In genomic region chr9:127087836-127088235, GRCh38 we compare ENCODE assay signal across 25 cellular contexts. TPM values are rescaled to one million over a fixed set of nuclear protein-coding genes. Genes with fewer than 3 reads are reported as not detected.
"Had no signal": no experiment of that assay in that cellular context is flagged by ENCODE, and none has a peak within 500 bp of the region (broad histone marks: within the 10 kb centered on the region; RNA-seq: fewer than 3 reads in every experiment).

No MANE protein-coding gene starts in this region.

- H3K9me3 Mint-ChIP-seq: natural killer cell; neural crest cell; stimulated activated memory B cell treated with anti-CD40 and anti-IgM and Interleukin-4, amounts not matched to agents 10 μg/mL and 1 μg/mL and 100 μg/mL, for 72 hours had no signal

- H3K9me3 ChIP-seq: esophagus muscularis mucosa, gastroesophageal sphincter, heart left ventricle, lower lobe of right lung, neutrophil, psoas muscle, spleen, suprapubic skin, transverse colon had no signal

- H3K4me1 ChIP-seq: foreskin keratinocyte, parathyroid adenoma had no signal

- H3K4me3 ChIP-seq: dorsolateral prefrontal cortex, esophagus muscularis mucosa, gastroesophageal sphincter, heart left ventricle, hepatocyte, lower lobe of right lung, psoas muscle, skin epidermis, spleen, suprapubic skin, transverse colon had no signal

- H3K36me3 ChIP-seq: neutrophil, transverse colon had no signal

- H3K27me3 Mint-ChIP-seq: stimulated activated memory B cell treated with anti-CD40 and anti-IgM and Interleukin-4, amounts not matched to agents 10 μg/mL and 1 μg/mL and 100 μg/mL, for 72 hours had no signal

- H3K4me3 Mint-ChIP-seq: natural killer cell; neural crest cell; stimulated activated memory B cell treated with anti-CD40 and anti-IgM and Interleukin-4, amounts not matched to agents 10 μg/mL and 1 μg/mL and 100 μg/mL, for 72 hours had no signal

- H3K4me1 Mint-ChIP-seq: neural crest cell; stimulated activated memory B cell treated with anti-CD40 and anti-IgM and Interleukin-4, amounts not matched to agents 10 μg/mL and 1 μg/mL and 100 μg/mL, for 72 hours had no signal

- ATAC-seq: foreskin keratinocyte; gastroesophageal sphincter; heart left ventricle; left colon; left ventricle myocardium superior; lower lobe of right lung; natural killer cell; psoas muscle; right cardiac atrium; stimulated activated memory B cell treated with anti-CD40 and anti-IgM and Interleukin-4, amounts not matched to agents 10 μg/mL and 1 μg/mL and 100 μg/mL, for 72 hours; stimulated activated naive CD8-positive, alpha-beta T cell treated with anti-CD3 and anti-CD28 coated beads, Interleukin-15, Interleukin-2, amounts not matched to agents 100 U/mL and 50 U/mL, for 24 hours had no signal

- DNase-seq: cerebellar nuclear complex; dorsolateral prefrontal cortex; effector CD4-positive, alpha-beta T cell; foreskin keratinocyte; heart left ventricle; kidney glomerular epithelial cell; left colon; left ventricle myocardium superior; lower lobe of right lung; natural killer cell; psoas muscle; right cardiac atrium; spleen; stimulated activated CD4-positive, alpha-beta T cell treated with anti-CD3 and anti-CD28 coated beads, Interleukin-4, amount 100 ng/mL, for 4 hours; stimulated activated naive CD8-positive, alpha-beta T cell treated with anti-CD3 and anti-CD28 coated beads, Interleukin-15, Interleukin-2, amounts not matched to agents 100 U/mL and 50 U/mL, for 24 hours; transverse colon had no signal

- H3K27ac ChIP-seq: esophagus muscularis mucosa, foreskin keratinocyte, heart left ventricle, hepatocyte, lower lobe of right lung, neutrophil, parathyroid adenoma, psoas muscle, skin epidermis, spleen, suprapubic skin, transverse colon had no signal

- H3K27me3 ChIP-seq: dorsolateral prefrontal cortex, esophagus muscularis mucosa, gastroesophageal sphincter, heart left ventricle, hepatocyte, neutrophil, spleen, suprapubic skin, transverse colon had no signal

- H3K36me3 Mint-ChIP-seq: natural killer cell had no signal

- H3K27ac Mint-ChIP-seq: natural killer cell; stimulated activated memory B cell treated with anti-CD40 and anti-IgM and Interleukin-4, amounts not matched to agents 10 μg/mL and 1 μg/mL and 100 μg/mL, for 72 hours had no signal

- H3K9ac ChIP-seq: parathyroid adenoma had no signal

RNA-seq across cellular contexts. Expression of gene ANGPTL2, which starts 34.6 kb away (rescaled TPM):
- total RNA-seq: natural killer cell had no signal
